In genomic region chr5:27682600-27682999, GRCh38 we compare ENCODE assay signal across 11 cellular contexts.
DNase-seq lines count a peak whose midpoint lies in the region; ATAC-seq, FAIRE-seq and TF ChIP-seq lines count a peak whose summit lies in the region.
"Had no signal": no experiment of that assay in that cellular context is flagged by ENCODE, and none has a peak within 500 bp of the region (broad histone marks: within the 10 kb centered on the region; RNA-seq: fewer than 3 reads in every experiment).

No MANE protein-coding gene starts in this region.

- H3K27me3 ChIP-seq in OCI-LY1 (ENCODE audit: insufficient read depth, low read length) = no peaks in the 10 kb centered on the region
- H3K27me3 ChIP-seq in PC-9 (ENCODE audit: insufficient read depth, low read depth) = no peaks in the 10 kb centered on the region
- H3K27me3 ChIP-seq: heart left ventricle, thyroid gland had no signal

- no peak for TF ChIP-seq EP300 in A549 (IDR thresholded peaks at IDR 0.05)

- H3K4me1 ChIP-seq in A549 (no peaks in the 10 kb centered on the region), OCI-LY1 (ENCODE audit: insufficient read depth, low read length, severe bottlenecking) (no peaks in the 10 kb centered on the region), PC-9 (replicated peaks; ENCODE audit: insufficient read depth) (no peaks in the 10 kb centered on the region)
- H3K4me1 ChIP-seq: heart left ventricle, thyroid gland had no signal

- H2AFZ ChIP-seq in OCI-LY1 (ENCODE audit: low read length) (no peak overlapping the region), PC-9 (no peak overlapping the region)

- peak in 1 of 2 experiments; percentile 32; a peak in 2 of 5 replicates for TF ChIP-seq RAD21 in A549 (conservative IDR thresholded peaks at IDR 0.05 in 1 of 2, IDR thresholded peaks at IDR 0.05 in 1 of 2)

- H4K20me1 ChIP-seq in OCI-LY1 (ENCODE audit: insufficient read depth, low read length) (no peaks in the 10 kb centered on the region), PC-9 (ENCODE audit: insufficient read depth) (no peaks in the 10 kb centered on the region)

- intact Hi-C loops in PC-9 (cut with micrococcal nuclease; ENCODE audit: unreplicated experiment) = no loop called here

- ATAC-seq in A549 = peak in 1 of 2 experiments; percentile 42; a peak in 1 of 6 replicates
- ATAC-seq: heart left ventricle had no signal

- no peaks in the 10 kb centered on the region for H3K9me3 ChIP-seq in A549
- no peaks in the 10 kb centered on the region for H3K9me3 ChIP-seq in OCI-LY1 (ENCODE audit: low read length)
- no peaks in the 10 kb centered on the region for H3K9me3 ChIP-seq in PC-9 (ENCODE audit: insufficient read depth, low read depth)
- H3K9me3 ChIP-seq: thyroid gland had no signal

- H3F3A ChIP-seq in OCI-LY1 (ENCODE audit: insufficient read depth, low read length) = no peaks in the 10 kb centered on the region
- no peaks in the 10 kb centered on the region for H3F3A ChIP-seq in PC-9 (ENCODE audit: insufficient read depth, low read depth)

- H3K9me2 ChIP-seq in OCI-LY1 (ENCODE audit: low read depth, low read length) (no peaks in the 10 kb centered on the region), PC-9 (ENCODE audit: insufficient read depth) (no peaks in the 10 kb centered on the region)

- no peak for FAIRE-seq in A549 (lab: Jason Lieb, UNC)
- FAIRE-seq in frontal cortex (lab: Jason Lieb, UNC) = no peak

- H3K79me2 ChIP-seq in OCI-LY1 (ENCODE audit: insufficient read depth, low read length) = no peaks in the 10 kb centered on the region
- H3K79me2 ChIP-seq in PC-9 (ENCODE audit: low read depth) = no peaks in the 10 kb centered on the region

- no peak overlapping the region for H3K9ac ChIP-seq in OCI-LY1 (ENCODE audit: low read length)

- 55% methylated on average over 3 of the region's 3 CpGs for WGBS in A549 (ENCODE audit: missing lambda C conversion rate)

- H3K36me3 ChIP-seq in OCI-LY1 (ENCODE audit: insufficient read depth, low read length) (no peaks in the 10 kb centered on the region), PC-9 (ENCODE audit: low read depth) (no peaks in the 10 kb centered on the region)
- H3K36me3 ChIP-seq: heart left ventricle, thyroid gland had no signal

- TF ChIP-seq POLR2A in A549 (IDR thresholded peaks at IDR 0.05; ENCODE audit: low read length) = no peak

- DNase-seq in A549 (ENCODE audit: low read depth in 1 of 2, low spot score in 1 of 2) (peak in 1 of 2 experiments; percentile 17), ELR (ENCODE audit: low read depth) (peak; percentile 2), choroid plexus epithelial cell (ENCODE audit: low read depth) (peak; percentile 61), epidermal melanocyte (ENCODE audit: insufficient read length, low spot score) (no peak), NCI-H2029 (lab: John Stamatoyannopoulos, UW) (no peak), PC-9 (no peak), frontal cortex (ENCODE audit: low spot score in 2 of 2) (no peak)
- DNase-seq: heart left ventricle, NCI-H187, thyroid gland had no signal

- H3K4me2 ChIP-seq in A549 = no peak overlapping the region
- H3K4me2 ChIP-seq in OCI-LY1 (ENCODE audit: low read length) = no peak overlapping the region
- no peak overlapping the region for H3K4me2 ChIP-seq in PC-9

- POLR2A ChIA-PET in A549 (lab: Yijun Ruan, JAX) = no interaction called here
- POLR2A ChIA-PET in PC-9 (lab: Charles Lee; ENCODE audit: unreplicated experiment) = no interaction called here

- 0 out of 3 replicates have a peak, but pooled peaks have one; percentile 12 for TF ChIP-seq CTCF in A549 (IDR thresholded peaks at IDR 0.05)
- peak; percentile 28; the same call in 1 of the 2 replicates for TF ChIP-seq CTCF in OCI-LY1 (IDR thresholded peaks at IDR 0.05; ENCODE audit: low read length)
- peak; percentile 68 for TF ChIP-seq CTCF in choroid plexus epithelial cell (conservative IDR thresholded peaks at IDR 0.05; ENCODE audit: low read depth, low read length)
- TF ChIP-seq CTCF in PC-9 (conservative IDR thresholded peaks at IDR 0.05) = no peak; the same call in 1 of the 2 replicates

- BruUV-seq in PC-9 (replicated peaks; lab: Mats Ljungman, UMichigan) = no TSS peak

- no peak overlapping the region for H3K4me3 ChIP-seq in A549
- H3K4me3 ChIP-seq in OCI-LY1 (ENCODE audit: low read depth, low read length, poor library complexity, severe bottlenecking) = no peak overlapping the region
- H3K4me3 ChIP-seq in choroid plexus epithelial cell (ENCODE audit: low read depth, low read length) = no peak overlapping the region
- H3K4me3 ChIP-seq in PC-9 = no peak overlapping the region
- H3K4me3 ChIP-seq: heart left ventricle, thyroid gland had no signal

- H3K27ac ChIP-seq in A549 = no peak overlapping the region
- no peak overlapping the region for H3K27ac ChIP-seq in OCI-LY1 (ENCODE audit: low read depth, low read length, poor library complexity, severe bottlenecking)
- H3K27ac ChIP-seq in PC-9 = no peak overlapping the region
- H3K27ac ChIP-seq: heart left ventricle, thyroid gland had no signal

- CTCF ChIA-PET in A549 (lab: Yijun Ruan, JAX) (interaction anchor here (0.6 kb wide), 1 partner anchor 662 kb away, joined by 4 read pairs; no protein-coding TSS in a partner anchor), PC-9 (lab: Charles Lee) (no interaction called here)

TF ChIP-seq in A549, 52 proteins besides CTCF, POLR2A, EP300 and RAD21:
- no peak for TF ChIP-seq KDM1A (IDR thresholded peaks at IDR 0.05; ENCODE audit: low read depth)
- TF ChIP-seq RCOR1 (IDR thresholded peaks at IDR 0.05; ENCODE audit: low read depth, low read length) = no peak
- no peak for TF ChIP-seq ESRRA (IDR thresholded peaks at IDR 0.05; ENCODE audit: borderline replicate concordance, low read length)
- TF ChIP-seq HOXB5 (CRISPR knock-in tag; IDR thresholded peaks at IDR 0.05) = no peak
- TF ChIP-seq HOXB13 (CRISPR knock-in tag; IDR thresholded peaks at IDR 0.05; ENCODE audit: low read depth) = no peak
- no peak for TF ChIP-seq CHD2 (IDR thresholded peaks at IDR 0.05; ENCODE audit: low read length, partially characterized antibody)
- no peak for TF ChIP-seq HEYL (CRISPR knock-in tag; IDR thresholded peaks at IDR 0.05)
- 0 out of 3 replicates have a peak, but pooled peaks have one; percentile 14 for TF ChIP-seq SMC3 (IDR thresholded peaks at IDR 0.05)
- TF ChIP-seq MYC (IDR thresholded peaks at IDR 0.05; ENCODE audit: borderline replicate concordance, low read length) = no peak

Comparison
In these comparisons a context has a peak if more than half of its experiments do, and no peak if none do; other contexts are left out.
1. DNase-seq: peak in ELR (single experiment) and choroid plexus epithelial cell (single experiment); none in epidermal melanocyte (single experiment), NCI-H2029 (single experiment), PC-9 (0 of 2) and frontal cortex (0 of 2).